In the genomic region with DNA sequence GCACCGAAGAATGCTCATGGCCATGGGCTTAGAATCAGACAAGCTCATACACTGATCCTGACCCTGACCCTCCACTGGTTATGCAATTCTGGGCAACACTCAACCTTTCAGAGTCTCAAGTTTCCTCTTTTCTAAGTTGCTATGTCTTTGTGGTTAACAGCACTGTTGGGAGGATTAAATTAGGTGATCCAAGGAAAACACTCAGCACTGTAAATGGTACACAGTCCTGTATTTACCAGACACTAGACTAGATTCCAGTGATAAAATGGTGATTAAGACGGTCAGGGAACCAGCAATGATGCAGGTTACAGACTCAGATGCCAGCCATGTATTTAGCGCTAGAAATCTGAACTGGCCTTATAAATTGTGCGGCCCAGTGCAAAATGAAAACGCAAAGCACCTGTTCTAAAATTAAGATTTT, we compare ENCODE assay signal across 15 cellular contexts. TPM values are rescaled to one million over a fixed set of nuclear protein-coding genes. Genes with fewer than 3 reads are reported as not detected.
DNase-seq lines count a peak whose midpoint lies in the region; ATAC-seq and TF ChIP-seq lines count a peak whose summit lies in the region.
"Had no signal": no experiment of that assay in that cellular context is flagged by ENCODE, and none has a peak within 500 bp of the region (broad histone marks: within the 10 kb centered on the region; RNA-seq: fewer than 3 reads in every experiment).

No MANE protein-coding gene starts in this region.

- H3K9me3 ChIP-seq in adrenal gland (replicated peaks in 1 of 3), result no peaks in the 10 kb centered on the region
- H3K9me3 ChIP-seq in heart left ventricle, result no peaks in the 10 kb centered on the region
- no peaks in the 10 kb centered on the region for H3K9me3 ChIP-seq in neural progenitor cell (ENCODE audit: low read depth)

- no peaks in the 10 kb centered on the region for H3F3A ChIP-seq in neural progenitor cell (ENCODE audit: low read depth)

- H3K9ac ChIP-seq in neural progenitor cell, result no peak overlapping the region

- no peaks in the 10 kb centered on the region for H3K27me3 Mint-ChIP-seq in neural progenitor cell (ENCODE audit: insufficient read depth, low read depth)
- H3K27me3 Mint-ChIP-seq: natural killer cell treated with Interleukin-12 subunit alpha and Interleukin-12 subunit beta and Interleukin-15 and Interleukin-18, amount 100 ng/mL, for 72 hours had no signal

- 62 to 72% (median 69%) methylated on average over 5 of the region's 5 CpGs for WGBS in adrenal gland, 4 donors
- WGBS in heart left ventricle, 4 donors, result 86 to 94% (median 88%) methylated on average over 5 of the region's 5 CpGs

- TF ChIP-seq CTCF in AG10803 (conservative IDR thresholded peaks at IDR 0.05; ENCODE audit: low read length) (no peak), adrenal gland (IDR thresholded peaks at IDR 0.05) (no peak), heart left ventricle (IDR thresholded peaks at IDR 0.05) (no peak), neural progenitor cell (IDR thresholded peaks at IDR 0.05) (no peak)

- no peak overlapping the region for H3K4me2 ChIP-seq in neural progenitor cell

- peaks cover 56% of the 10 kb centered on the region for H3K79me2 ChIP-seq in neural progenitor cell (ENCODE audit: low read depth)

- peaks cover 11% of the 10 kb centered on the region for H4K20me1 ChIP-seq in neural progenitor cell (ENCODE audit: low read depth)

- H3K27ac ChIP-seq in adrenal gland, result no peak overlapping the region
- H3K27ac ChIP-seq in heart left ventricle, result no peak overlapping the region
- no peak overlapping the region for H3K27ac ChIP-seq in neural progenitor cell
- H3K27ac ChIP-seq: foreskin keratinocyte had no signal

- ATAC-seq in heart left ventricle, result peak in 3 of 4 donors; percentile 19 to 61 (median 59)
- no peak for ATAC-seq in GM18502 (IDR thresholded peaks at IDR 0.05; ENCODE audit: poor library complexity, unreplicated experiment)
- ATAC-seq: foreskin keratinocyte had no signal

- H2AFZ ChIP-seq in neural progenitor cell (replicated peaks), result no peak overlapping the region

- H3K36me3 Mint-ChIP-seq in neural progenitor cell, result no peaks in the 10 kb centered on the region
- H3K36me3 Mint-ChIP-seq: natural killer cell treated with Interleukin-12 subunit alpha and Interleukin-12 subunit beta and Interleukin-15 and Interleukin-18, amount 100 ng/mL, for 72 hours had no signal

- no peaks in the 10 kb centered on the region for H3K27me3 ChIP-seq in adrenal gland
- no peaks in the 10 kb centered on the region for H3K27me3 ChIP-seq in heart left ventricle
- no peaks in the 10 kb centered on the region for H3K27me3 ChIP-seq in neural progenitor cell
- H3K27me3 ChIP-seq: foreskin keratinocyte had no signal

- H3K9me3 Mint-ChIP-seq in neural progenitor cell, result no peaks in the 10 kb centered on the region
- H3K9me3 Mint-ChIP-seq: natural killer cell treated with Interleukin-12 subunit alpha and Interleukin-12 subunit beta and Interleukin-15 and Interleukin-18, amount 100 ng/mL, for 72 hours had no signal

- H3K36me3 ChIP-seq in adrenal gland (replicated peaks in 1 of 2), result no peaks in the 10 kb centered on the region
- no peaks in the 10 kb centered on the region for H3K36me3 ChIP-seq in heart left ventricle
- no peaks in the 10 kb centered on the region for H3K36me3 ChIP-seq in neural progenitor cell

- H3K4me1 Mint-ChIP-seq in neural progenitor cell, result no peaks in the 10 kb centered on the region

- H3K4me3 ChIP-seq in AG10803 (ENCODE audit: low read length), result no peak overlapping the region
- H3K4me3 ChIP-seq in adrenal gland, result no peak overlapping the region
- no peak overlapping the region for H3K4me3 ChIP-seq in heart left ventricle
- no peak overlapping the region for H3K4me3 ChIP-seq in neural progenitor cell

- TF ChIP-seq POLR2A in adrenal gland (IDR thresholded peaks at IDR 0.05) (no peak), heart left ventricle (IDR thresholded peaks at IDR 0.05) (no peak)

- no peak overlapping the region for H3K4me3 Mint-ChIP-seq in neural progenitor cell
- H3K4me3 Mint-ChIP-seq: natural killer cell treated with Interleukin-12 subunit alpha and Interleukin-12 subunit beta and Interleukin-15 and Interleukin-18, amount 100 ng/mL, for 72 hours had no signal

- peaks cover 17 to 37% of the 10 kb centered on the region in 2 donors for H3K4me1 ChIP-seq in adrenal gland (replicated peaks in 1 of 2)
- peaks cover 0 to 45% (median 25%) of the 10 kb centered on the region in 12 donors for H3K4me1 ChIP-seq in heart left ventricle
- H3K4me1 ChIP-seq in neural progenitor cell, result peaks cover 6% of the 10 kb centered on the region

- intact Hi-C loops in adrenal gland (cut with DNase I) (loop anchor here in 1 of 2 donors (10.0 kb wide), 1 partner anchor 47 kb away; no protein-coding TSS in a partner anchor), heart left ventricle (cut with DNase I) (loop anchor here in 2 of 10 donors (5.0 kb wide), 2 partner anchors 40 to 45 kb away; no protein-coding TSS in a partner anchor)

- no peak overlapping the region for H3K27ac Mint-ChIP-seq in neural progenitor cell
- H3K27ac Mint-ChIP-seq: natural killer cell treated with Interleukin-12 subunit alpha and Interleukin-12 subunit beta and Interleukin-15 and Interleukin-18, amount 100 ng/mL, for 72 hours had no signal

- DNase-seq in AG10803 (ENCODE audit: low read depth) (peak; percentile 27), M059J (ENCODE audit: low read depth) (peak; percentile 51), adrenal gland (peak; percentile 29 to 69 (median 59)), heart left ventricle (no peak), T-helper 1 cell (no peak), neural progenitor cell (ENCODE audit: low spot score) (no peak), NCI-H1092 treated with DMSO at 0.1 percent for 48 hours (lab: John Stamatoyannopoulos, UW) (no peak)
- DNase-seq: activated CD4-positive, CD25-positive, alpha-beta regulatory T cell treated with anti-CD3 and anti-CD28 coated beads, Interleukin-2, amount 50 U/mL, for 72 hours; DMS79; kidney; NCI-H510A treated with DMSO at 0.1 percent for 48 hours; stimulated activated CD8-positive, alpha-beta memory T cell treated with anti-CD3 and anti-CD28 coated beads, Interleukin-4, amount 100 ng/mL, for 48 hours had no signal

RNA-seq across cellular contexts. Expression of a gene that starts 8.1 kb away (rescaled TPM):
- total RNA-seq in M059J (2014; rRNA removed; shearing (Covaris generic)), result 7.9 and 20.6 TPM in 2 replicates
- total RNA-seq in adrenal gland, result 10 to 100 TPM; 19.4 to 57.5 (median 42.8) TPM
- polyA plus RNA-seq in adrenal gland, result 10 to 100 TPM; 12.1 to 27.6 (median 12.3) TPM
- total RNA-seq in heart left ventricle, result 10 to 100 TPM; 19.3 to 35.0 (median 25.7) TPM
- polyA plus RNA-seq in heart left ventricle, result 10 to 100 TPM in 1 of 2 donors, 1 to 10 TPM in 1; 7.1 to 18.2 TPM
- total RNA-seq in neural progenitor cell (ENCODE audit: low replicate concordance), result 33.0 and 39.1 TPM in 2 replicates

Comparison
In these comparisons a context has a peak if more than half of its experiments do, and no peak if none do; other contexts are left out.
1. DNase-seq: peak in AG10803 (single experiment), M059J (single experiment) and adrenal gland (7 of 7); none in heart left ventricle (0 of 5), T-helper 1 cell (0 of 5), neural progenitor cell (single experiment) and NCI-H1092 treated with DMSO at 0.1 percent for 48 hours (single experiment).